ENCODE assay signal across 39 cellular contexts in the genomic region with DNA sequence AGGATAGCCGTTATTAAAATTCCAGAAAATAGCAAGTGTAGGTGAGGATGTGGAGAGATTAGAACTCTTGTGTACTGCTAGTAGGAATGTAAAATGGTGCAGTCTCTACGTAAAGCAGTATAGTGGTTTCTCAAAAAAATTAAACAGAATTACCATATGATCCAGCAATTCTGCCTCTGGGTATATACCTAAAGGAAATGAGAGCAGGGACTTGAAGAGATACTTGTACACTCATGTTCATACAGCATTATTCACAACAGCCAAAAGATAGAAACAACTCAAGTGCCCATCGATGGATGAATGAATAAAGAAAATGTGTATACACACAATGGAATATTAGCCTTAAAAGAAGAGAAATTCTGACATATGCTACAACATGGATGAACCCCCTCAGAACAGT. TPM values are rescaled to one million over a fixed set of nuclear protein-coding genes. Genes with fewer than 3 reads are reported as not detected.
"Had no signal": no experiment of that assay in that cellular context is flagged by ENCODE, and none has a peak within 500 bp of the region (broad histone marks: within the 10 kb centered on the region; RNA-seq: fewer than 3 reads in every experiment).

No MANE protein-coding gene starts in this region.

- H3K9me3 ChIP-seq: body of pancreas had no signal

- ATAC-seq: activated CD4-positive, alpha-beta T cell treated with anti-CD3 and anti-CD28 coated beads for 36 hours; activated CD4-positive, CD25-positive, alpha-beta regulatory T cell treated with anti-CD3 and anti-CD28 coated beads, Interleukin-2, amount 50 U/mL, for 24 hours; activated CD8-positive, alpha-beta memory T cell treated with anti-CD3 and anti-CD28 coated beads, Interleukin-2, amount 10 ng/mL, durations not matched to agents 7 days and 5 days; activated CD8-positive, alpha-beta T cell treated with anti-CD3 and anti-CD28 coated beads, Interleukin-2, amount 10 ng/mL, durations not matched to agents 7 days and 5 days; activated naive CD8-positive, alpha-beta T cell treated with anti-CD3 and anti-CD28 coated beads, Interleukin-2, amount 50 U/mL, for 24 hours; body of pancreas; WTC11 had no signal

- H3K27me3 Mint-ChIP-seq: activated CD4-positive, alpha-beta memory T cell treated with anti-CD3 and anti-CD28 coated beads, Interleukin-2, amount 10 ng/mL, durations not matched to agents 7 days and 5 days; activated CD4-positive, alpha-beta T cell treated with anti-CD3 and anti-CD28 coated beads for 36 hours; activated CD4-positive, alpha-beta T cell treated with anti-CD3 and anti-CD28 coated beads, Interleukin-2, amount 10 ng/mL, durations not matched to agents 7 days and 5 days; activated CD8-positive, alpha-beta memory T cell treated with anti-CD3 and anti-CD28 coated beads, Interleukin-2, amount 10 ng/mL, durations not matched to agents 7 days and 5 days; activated naive CD4-positive, alpha-beta T cell treated with anti-CD3 and anti-CD28 coated beads, Interleukin-2, amount 10 ng/mL, durations not matched to agents 7 days and 5 days; activated naive CD4-positive, alpha-beta T cell treated with anti-CD3 and anti-CD28 coated beads, Interleukin-2, amount 50 U/mL, for 24 hours; activated naive CD8-positive, alpha-beta T cell; activated naive CD8-positive, alpha-beta T cell treated with anti-CD3 and anti-CD28 coated beads, Interleukin-2, amount 10 ng/mL, durations not matched to agents 7 days and 5 days; activated naive CD8-positive, alpha-beta T cell treated with anti-CD3 and anti-CD28 coated beads, Interleukin-2, amount 50 U/mL, for 24 hours; activated T-cell treated with anti-CD3 and anti-CD28 coated beads, Interleukin-2, amount 50 U/mL, for 24 hours; central memory CD8-positive, alpha-beta T cell had no signal

- H3K27ac ChIP-seq: body of pancreas, brain microvascular endothelial cell, breast epithelium, cardiac muscle cell, WERI-Rb-1 had no signal

- H3K4me1 Mint-ChIP-seq: activated CD4-positive, alpha-beta memory T cell treated with anti-CD3 and anti-CD28 coated beads, Interleukin-2, amount 10 ng/mL, durations not matched to agents 7 days and 5 days; activated CD4-positive, alpha-beta T cell treated with anti-CD3 and anti-CD28 coated beads for 36 hours; activated CD4-positive, alpha-beta T cell treated with anti-CD3 and anti-CD28 coated beads, Interleukin-2, amount 10 ng/mL, durations not matched to agents 7 days and 5 days; activated CD8-positive, alpha-beta memory T cell treated with anti-CD3 and anti-CD28 coated beads, Interleukin-2, amount 10 ng/mL, durations not matched to agents 7 days and 5 days; activated naive CD4-positive, alpha-beta T cell treated with anti-CD3 and anti-CD28 coated beads, Interleukin-2, amount 10 ng/mL, durations not matched to agents 7 days and 5 days; activated naive CD4-positive, alpha-beta T cell treated with anti-CD3 and anti-CD28 coated beads, Interleukin-2, amount 50 U/mL, for 24 hours; activated naive CD8-positive, alpha-beta T cell treated with anti-CD3 and anti-CD28 coated beads, Interleukin-2, amount 10 ng/mL, durations not matched to agents 7 days and 5 days; activated naive CD8-positive, alpha-beta T cell treated with anti-CD3 and anti-CD28 coated beads, Interleukin-2, amount 50 U/mL, for 24 hours; WTC11 had no signal

- H3K4me1 ChIP-seq: body of pancreas, breast epithelium had no signal

- H3K27ac Mint-ChIP-seq: activated CD4-positive, alpha-beta memory T cell treated with anti-CD3 and anti-CD28 coated beads, Interleukin-2, amount 10 ng/mL, durations not matched to agents 7 days and 5 days; activated CD4-positive, alpha-beta T cell treated with anti-CD3 and anti-CD28 coated beads for 36 hours; activated CD4-positive, alpha-beta T cell treated with anti-CD3 and anti-CD28 coated beads, Interleukin-2, amount 10 ng/mL, durations not matched to agents 7 days and 5 days; activated CD8-positive, alpha-beta memory T cell treated with anti-CD3 and anti-CD28 coated beads, Interleukin-2, amount 10 ng/mL, durations not matched to agents 7 days and 5 days; activated CD8-positive, alpha-beta T cell treated with anti-CD3 and anti-CD28 coated beads, Interleukin-2, amount 10 ng/mL, durations not matched to agents 7 days and 5 days; activated naive CD4-positive, alpha-beta T cell treated with anti-CD3 and anti-CD28 coated beads, Interleukin-2, amount 10 ng/mL, durations not matched to agents 7 days and 5 days; activated naive CD4-positive, alpha-beta T cell treated with anti-CD3 and anti-CD28 coated beads, Interleukin-2, amount 50 U/mL, for 24 hours; activated naive CD8-positive, alpha-beta T cell; activated naive CD8-positive, alpha-beta T cell treated with anti-CD3 and anti-CD28 coated beads, Interleukin-2, amount 10 ng/mL, durations not matched to agents 7 days and 5 days; activated naive CD8-positive, alpha-beta T cell treated with anti-CD3 and anti-CD28 coated beads, Interleukin-2, amount 50 U/mL, for 24 hours; activated T-cell treated with anti-CD3 and anti-CD28 coated beads, Interleukin-2, amount 50 U/mL, for 24 hours; activated T-helper 2 cell treated with anti-CD3 and anti-CD28 coated beads, Interferon-gamma antibody, Interleukin-2, Interleukin-4, amounts not matched to agents 10 μg/mL and 5 μg/mL and 100 μg/mL, durations not matched to agents 14 hours and 24 hours and 36 hours; T-helper 1 cell treated with Interleukin-12 subunit alpha and Interleukin-12 subunit beta and Interleukin-4 antibody, amounts not matched to agents 30 μg/mL and 1 μg/mL, for 36 hours; T-helper 2 cell treated with Interferon-gamma antibody and Interleukin-4, amounts not matched to agents 5 μg/mL and 100 μg/mL, for 36 hours; WTC11 had no signal

- H3K4me3 ChIP-seq: body of pancreas, breast epithelium, cardiac muscle cell had no signal

- FAIRE-seq: astrocyte had no signal

- DNase-seq: activated CD4-positive, alpha-beta memory T cell treated with anti-CD3 and anti-CD28 coated beads, Interleukin-2, amount 10 ng/mL, durations not matched to agents 7 days and 5 days; activated CD4-positive, alpha-beta T cell treated with anti-CD3 and anti-CD28 coated beads for 1 hour; activated CD4-positive, alpha-beta T cell treated with anti-CD3 and anti-CD28 coated beads for 36 hours; activated CD4-positive, alpha-beta T cell treated with anti-CD3 and anti-CD28 coated beads for 48 hours; activated CD4-positive, alpha-beta T cell treated with anti-CD3 and anti-CD28 coated beads, Interleukin-2, amount 10 ng/mL, durations not matched to agents 7 days and 5 days; activated CD4-positive, alpha-beta T cell treated with anti-CD3 and anti-CD28 coated beads, Interleukin-2, amount 50 U/mL, for 48 hours; activated CD4-positive, CD25-positive, alpha-beta regulatory T cell; activated CD8-positive, alpha-beta memory T cell treated with anti-CD3 and anti-CD28 coated beads for 24 hours; activated CD8-positive, alpha-beta memory T cell treated with anti-CD3 and anti-CD28 coated beads, Interleukin-2, amount 10 ng/mL, durations not matched to agents 7 days and 5 days; activated CD8-positive, alpha-beta memory T cell treated with anti-CD3 and anti-CD28 coated beads, Interleukin-2, amount 50 U/mL, for 48 hours; activated CD8-positive, alpha-beta T cell treated with anti-CD3 and anti-CD28 coated beads, Interleukin-2, amount 10 ng/mL, durations not matched to agents 7 days and 5 days; activated effector memory CD4-positive, alpha-beta T cell treated with Interleukin-2 at 50 U/mL for 16 hours; activated gamma-delta T cell; activated naive CD4-positive, alpha-beta T cell treated with anti-CD3 and anti-CD28 coated beads, Interleukin-2, amount 10 ng/mL, durations not matched to agents 7 days and 5 days; activated naive CD4-positive, alpha-beta T cell treated with Interleukin-2 at 50 U/mL for 16 hours; activated naive CD8-positive, alpha-beta T cell treated with anti-CD3 and anti-CD28 coated beads, Interleukin-2, amount 10 ng/mL, durations not matched to agents 7 days and 5 days; activated naive CD8-positive, alpha-beta T cell treated with anti-CD3 and anti-CD28 coated beads, Interleukin-2, amount 50 U/mL, for 24 hours; activated T-cell treated with anti-CD3 and anti-CD28 coated beads, Interleukin-2, amount 50 U/mL, for 24 hours; activated T-cell treated with anti-CD3 and anti-CD28 coated beads, Interleukin-2, amount 50 U/mL, for 48 hours; aorta; body of pancreas; brain microvascular endothelial cell; caudate nucleus; cerebellar nuclear complex; T-helper 2 cell; T-helper 9 cell; WERI-Rb-1 had no signal

- H3K4me3 Mint-ChIP-seq: activated CD4-positive, alpha-beta memory T cell treated with anti-CD3 and anti-CD28 coated beads, Interleukin-2, amount 10 ng/mL, durations not matched to agents 7 days and 5 days; activated CD4-positive, alpha-beta T cell treated with anti-CD3 and anti-CD28 coated beads for 36 hours; activated CD4-positive, alpha-beta T cell treated with anti-CD3 and anti-CD28 coated beads, Interleukin-2, amount 10 ng/mL, durations not matched to agents 7 days and 5 days; activated CD8-positive, alpha-beta memory T cell treated with anti-CD3 and anti-CD28 coated beads, Interleukin-2, amount 10 ng/mL, durations not matched to agents 7 days and 5 days; activated CD8-positive, alpha-beta T cell treated with anti-CD3 and anti-CD28 coated beads, Interleukin-2, amount 10 ng/mL, durations not matched to agents 7 days and 5 days; activated naive CD4-positive, alpha-beta T cell treated with anti-CD3 and anti-CD28 coated beads, Interleukin-2, amount 10 ng/mL, durations not matched to agents 7 days and 5 days; activated naive CD4-positive, alpha-beta T cell treated with anti-CD3 and anti-CD28 coated beads, Interleukin-2, amount 50 U/mL, for 24 hours; activated naive CD8-positive, alpha-beta T cell; activated naive CD8-positive, alpha-beta T cell treated with anti-CD3 and anti-CD28 coated beads, Interleukin-2, amount 10 ng/mL, durations not matched to agents 7 days and 5 days; activated naive CD8-positive, alpha-beta T cell treated with anti-CD3 and anti-CD28 coated beads, Interleukin-2, amount 50 U/mL, for 24 hours; activated T-cell treated with anti-CD3 and anti-CD28 coated beads, Interleukin-2, amount 50 U/mL, for 24 hours; central memory CD8-positive, alpha-beta T cell; T-helper 1 cell treated with Interleukin-12 subunit alpha and Interleukin-12 subunit beta and Interleukin-4 antibody, amounts not matched to agents 30 μg/mL and 1 μg/mL, for 36 hours; T-helper 2 cell treated with Interferon-gamma antibody and Interleukin-4, amounts not matched to agents 5 μg/mL and 100 μg/mL, for 36 hours; WTC11 had no signal

- H3K36me3 ChIP-seq: brain microvascular endothelial cell, breast epithelium, cardiac muscle cell had no signal

- H3K27me3 ChIP-seq: body of pancreas, brain microvascular endothelial cell, breast epithelium, cardiac muscle cell had no signal

RNA-seq across cellular contexts. Expression of a gene that starts 32.2 kb away (rescaled TPM):
- total RNA-seq: activated CD4-positive, alpha-beta memory T cell treated with anti-CD3 and anti-CD28 coated beads, Interleukin-2, amount 10 ng/mL, durations not matched to agents 7 days and 5 days; activated CD4-positive, alpha-beta T cell treated with anti-CD3 and anti-CD28 coated beads, Interleukin-2, amount 10 ng/mL, durations not matched to agents 7 days and 5 days; activated CD8-positive, alpha-beta memory T cell treated with anti-CD3 and anti-CD28 coated beads, Interleukin-2, amount 10 ng/mL, durations not matched to agents 7 days and 5 days; activated CD8-positive, alpha-beta T cell treated with anti-CD3 and anti-CD28 coated beads, Interleukin-2, amount 10 ng/mL, durations not matched to agents 7 days and 5 days; activated naive CD8-positive, alpha-beta T cell treated with anti-CD3 and anti-CD28 coated beads, Interleukin-2, amount 10 ng/mL, durations not matched to agents 7 days and 5 days; activated T-helper 2 cell treated with anti-CD3 and anti-CD28 coated beads, Interferon-gamma antibody, Interleukin-2, Interleukin-4, amounts not matched to agents 10 μg/mL and 5 μg/mL and 100 μg/mL, durations not matched to agents 14 hours and 24 hours and 36 hours; aorta; astrocyte; body of pancreas; breast epithelium; cardiac muscle cell; chondrocyte had no signal

RNA-seq across cellular contexts. Expression of a gene that starts 44.3 kb away (rescaled TPM):
- total RNA-seq: activated CD4-positive, alpha-beta memory T cell treated with anti-CD3 and anti-CD28 coated beads, Interleukin-2, amount 10 ng/mL, durations not matched to agents 7 days and 5 days; activated CD4-positive, alpha-beta T cell treated with anti-CD3 and anti-CD28 coated beads for 36 hours; activated CD4-positive, alpha-beta T cell treated with anti-CD3 and anti-CD28 coated beads, Interleukin-2, amount 10 ng/mL, durations not matched to agents 7 days and 5 days; activated CD8-positive, alpha-beta memory T cell treated with anti-CD3 and anti-CD28 coated beads, Interleukin-2, amount 10 ng/mL, durations not matched to agents 7 days and 5 days; activated CD8-positive, alpha-beta T cell treated with anti-CD3 and anti-CD28 coated beads, Interleukin-2, amount 10 ng/mL, durations not matched to agents 7 days and 5 days; activated naive CD8-positive, alpha-beta T cell treated with anti-CD3 and anti-CD28 coated beads, Interleukin-2, amount 10 ng/mL, durations not matched to agents 7 days and 5 days; activated T-helper 2 cell treated with anti-CD3 and anti-CD28 coated beads, Interferon-gamma antibody, Interleukin-2, Interleukin-4, amounts not matched to agents 10 μg/mL and 5 μg/mL and 100 μg/mL, durations not matched to agents 14 hours and 24 hours and 36 hours; aorta; astrocyte; body of pancreas; breast epithelium; cardiac muscle cell; chondrocyte; WTC11 had no signal
